In genomic region chr16:2473425-2473926, GRCh38 we compare ENCODE assay signal across 8 cellular contexts. TPM values are rescaled to one million over a fixed set of nuclear protein-coding genes. Genes with fewer than 3 reads are reported as not detected.
DNase-seq lines count a peak whose midpoint lies in the region; ATAC-seq and TF ChIP-seq lines count a peak whose summit lies in the region.

No MANE protein-coding gene starts in this region.

- ATAC-seq in T-cell (replicated peaks in 1 of 4) (peak; percentile 10 to 23 (median 16)), upper lobe of left lung (ENCODE audit: low FRiP score in 2 of 2) (no peak), GM21390 (IDR thresholded peaks at IDR 0.05; ENCODE audit: unreplicated experiment) (no peak)

- TF ChIP-seq EP300 in upper lobe of left lung (IDR thresholded peaks at IDR 0.05): no peak

- H3K4me1 Mint-ChIP-seq in T-cell: peaks cover 21 to 28% (median 24%) of the 10 kb centered on the region in 3 donors

- peaks cover 12 to 29% of the 10 kb centered on the region in 2 donors for H3K27me3 Mint-ChIP-seq in T-cell

- no peaks in the 10 kb centered on the region for H3K9me3 ChIP-seq in upper lobe of left lung

- H3K27ac ChIP-seq in upper lobe of left lung: peak overlapping the region in 1 of 4 donors; percentile 91

- peaks cover 47 to 92% (median 61%) of the 10 kb centered on the region in 4 donors for H3K4me1 ChIP-seq in upper lobe of left lung

- 16 to 17% methylated on average over 7 to 10 of the region's 50 CpGs for WGBS in upper lobe of left lung, 2 donors

- TF ChIP-seq CTCF in GM06990 (IDR thresholded peaks at IDR 0.05; ENCODE audit: insufficient read depth, low read length, poor library complexity, severe bottlenecking) (no peak), fibroblast of the aortic adventitia (IDR thresholded peaks at IDR 0.05; ENCODE audit: insufficient read depth, low read length) (no peak), upper lobe of left lung (IDR thresholded peaks at IDR 0.05) (no peak), GM10248 (IDR thresholded peaks at IDR 0.05; ENCODE audit: control extremely low read depth, extremely low read depth, low read depth, missing control alignments) (no peak)

- DNase-seq in 8988T (peak; percentile 53), GM06990 (ENCODE audit: extremely low read depth, insufficient read length) (no peak), T-cell (peak in 6 of 34 experiments; percentile 16 to 45 (median 25)), fibroblast of the aortic adventitia (ENCODE audit: low read depth) (no peak), upper lobe of left lung (peak in 1 of 2 donors; percentile 90), NCI-H446 treated with DMSO at 0.1 percent for 48 hours (lab: John Stamatoyannopoulos, UW) (no peak), GM10248 (ENCODE audit: extremely low spot score) (no peak)

- H3K36me3 Mint-ChIP-seq in T-cell: no peaks in the 10 kb centered on the region

- CTCF ChIA-PET in T-cell (lab: Charles Lee) (no interaction called here), GM10248 (lab: Yijun Ruan, JAX) (no interaction called here)

- H3K9me3 Mint-ChIP-seq in T-cell: no peaks in the 10 kb centered on the region

- H3K36me3 ChIP-seq in GM06990 (ENCODE audit: control insufficient read depth, insufficient read depth, low read length) (no peaks in the 10 kb centered on the region), upper lobe of left lung (no peaks in the 10 kb centered on the region)

- peak overlapping the region; percentile 58 to 68 (median 65) for H3K4me3 Mint-ChIP-seq in T-cell

- POLR2A ChIA-PET in T-cell (lab: Charles Lee): no interaction called here
- POLR2A ChIA-PET in GM10248 (lab: Yijun Ruan, JAX): no interaction called here

- no peak for TF ChIP-seq POLR2A in upper lobe of left lung (IDR thresholded peaks at IDR 0.05)

- no peak overlapping the region for H3K27ac Mint-ChIP-seq in T-cell

- H3K4me3 ChIP-seq in GM06990 (replicated peaks; ENCODE audit: low read depth, low read length) (peak overlapping the region; percentile 38), fibroblast of the aortic adventitia (ENCODE audit: low read depth, low read length) (peak overlapping the region; percentile 25), upper lobe of left lung (peak overlapping the region in 3 of 4 donors; percentile 82 to 98 (median 87))

- H3K27me3 ChIP-seq in GM06990 (replicated peaks; ENCODE audit: control insufficient read depth, insufficient read depth, low read length): no peaks in the 10 kb centered on the region; the same call in 1 of the 2 replicates
- H3K27me3 ChIP-seq in upper lobe of left lung: peaks cover 4 to 47% (median 24%) of the 10 kb centered on the region in 4 donors

RNA-seq across cellular contexts. Expression of gene TBC1D24, which starts 1.5 kb away (rescaled TPM):
- 10 to 100 TPM in 3 of 5 donors, 1 to 10 TPM in 2; 8.3 to 22.2 (median 10.7) TPM for total RNA-seq in T-cell
- 11.9 and 16.1 TPM in 2 replicates for total RNA-seq in fibroblast of the aortic adventitia (ENCODE audit: low replicate concordance)
- 10 to 100 TPM; 25.9 to 49.6 (median 37.2) TPM for total RNA-seq in upper lobe of left lung

RNA-seq across cellular contexts. Expression of gene NTN3, which starts 2.4 kb away (rescaled TPM):
- total RNA-seq in T-cell (not detected), fibroblast of the aortic adventitia (ENCODE audit: low replicate concordance) (0.45 and 2.8 TPM in 2 replicates), upper lobe of left lung (not detected)

RNA-seq across cellular contexts. Expression of gene TEDC2, which starts 13.6 kb away (rescaled TPM):
- total RNA-seq in T-cell (1 to 10 TPM in 2 of 5 donors, under 1 TPM in 3; 0.85 to 1.8 (median 0.93) TPM), fibroblast of the aortic adventitia (ENCODE audit: low replicate concordance) (1.9 and 11.7 TPM in 2 replicates), upper lobe of left lung (1 to 10 TPM in 4 of 6 donors, under 1 TPM in 1, not detected in 1; 0.61 to 2.7 (median 1.7) TPM)

RNA-seq across cellular contexts. Expression of gene ATP6V0C, which starts 40.3 kb away (rescaled TPM):
- 100 to 1,000 TPM; 122 to 161 (median 128) TPM for total RNA-seq in T-cell
- 5.3 and 48.9 TPM in 2 replicates for total RNA-seq in fibroblast of the aortic adventitia (ENCODE audit: low replicate concordance)
- 100 to 1,000 TPM in 4 of 6 donors, 10 to 100 TPM in 2; 84.9 to 332 (median 164) TPM for total RNA-seq in upper lobe of left lung

RNA-seq across cellular contexts. Expression of gene CCNF, which starts 44.2 kb away (rescaled TPM):
- 1 to 10 TPM; 3.5 to 5.1 (median 4.0) TPM for total RNA-seq in T-cell
- 2.2 and 21.1 TPM in 2 replicates for total RNA-seq in fibroblast of the aortic adventitia (ENCODE audit: low replicate concordance)
- 1 to 10 TPM; 2.7 to 5.2 (median 3.9) TPM for total RNA-seq in upper lobe of left lung

Comparison
In these comparisons a context has a peak if more than half of its experiments do, and no peak if none do; other contexts are left out.
1. H3K4me3 ChIP-seq: peak in every context shown above with its lines; median percentile 87 in upper lobe of left lung; 38 in GM06990; 25 in fibroblast of the aortic adventitia.
2. ATAC-seq: peak in T-cell (4 of 4); none in upper lobe of left lung (0 of 2) and GM21390 (single experiment).